10 cellular contexts compared by ENCODE assay signal in genomic region chr7:37440738-37441404, GRCh38. TPM values are rescaled to one million over a fixed set of nuclear protein-coding genes. Genes with fewer than 3 reads are reported as not detected.
DNase-seq lines count a peak whose midpoint lies in the region; ATAC-seq and TF ChIP-seq lines count a peak whose summit lies in the region.
"Had no signal": no experiment of that assay in that cellular context is flagged by ENCODE, and none has a peak within 500 bp of the region (broad histone marks: within the 10 kb centered on the region; RNA-seq: fewer than 3 reads in every experiment).

No MANE protein-coding gene starts in this region.

- peak overlapping the region; percentile 96 for H3K27ac Mint-ChIP-seq in T-helper 1 cell treated with Interleukin-12 subunit alpha and Interleukin-12 subunit beta and Interleukin-4 antibody, amounts not matched to agents 30 μg/mL and 1 μg/mL, for 36 hours

- H3K4me2 ChIP-seq in OCI-LY7 (ENCODE audit: low read length) = no peak overlapping the region

- H3K9me3 ChIP-seq in lower lobe of right lung = no peaks in the 10 kb centered on the region
- H3K9me3 ChIP-seq in OCI-LY7 (ENCODE audit: low read length) = no peaks in the 10 kb centered on the region

- peak; percentile 24 for DNase-seq in activated naive CD4-positive, alpha-beta T cell treated with anti-CD3 and anti-CD28 coated beads, Interleukin-2, amount 50 U/mL, for 16 hours
- DNase-seq in lower lobe of right lung = no peak
- peak; percentile 35 for DNase-seq in stimulated activated naive CD8-positive, alpha-beta T cell treated with anti-CD3 and anti-CD28 coated beads, Interleukin-15, Interleukin-2, amounts not matched to agents 100 U/mL and 50 U/mL, for 24 hours
- no peak for DNase-seq in NCI-H774 (lab: John Stamatoyannopoulos, UW)
- no peak for DNase-seq in OCI-LY7 (ENCODE audit: low spot score)
- DNase-seq in H7 = no peak
- DNase-seq in T-helper 9 cell = no peak
- DNase-seq: NCI-H748 treated with DMSO at 0.1 percent for 48 hours had no signal

- H2AFZ ChIP-seq in OCI-LY7 (ENCODE audit: low read length) = no peak overlapping the region

- no peaks in the 10 kb centered on the region for H3K9me3 Mint-ChIP-seq in T-helper 1 cell treated with Interleukin-12 subunit alpha and Interleukin-12 subunit beta and Interleukin-4 antibody, amounts not matched to agents 30 μg/mL and 1 μg/mL, for 36 hours

- ATAC-seq in lower lobe of right lung = peak; percentile 58 to 67
- peak; percentile 88 for ATAC-seq in stimulated activated naive CD8-positive, alpha-beta T cell treated with anti-CD3 and anti-CD28 coated beads, Interleukin-15, Interleukin-2, amounts not matched to agents 100 U/mL and 50 U/mL, for 24 hours

- H3K4me3 Mint-ChIP-seq in T-helper 1 cell treated with Interleukin-12 subunit alpha and Interleukin-12 subunit beta and Interleukin-4 antibody, amounts not matched to agents 30 μg/mL and 1 μg/mL, for 36 hours = peak overlapping the region; percentile 74

- peaks cover 12% of the 10 kb centered on the region for H3K36me3 Mint-ChIP-seq in T-helper 1 cell treated with Interleukin-12 subunit alpha and Interleukin-12 subunit beta and Interleukin-4 antibody, amounts not matched to agents 30 μg/mL and 1 μg/mL, for 36 hours (ENCODE audit: low read depth)

- H3K4me1 ChIP-seq in lower lobe of right lung (peaks cover 66% of the 10 kb centered on the region), OCI-LY7 (ENCODE audit: insufficient read depth, low read length, poor library complexity, severe bottlenecking) (no peaks in the 10 kb centered on the region)

- no TSS peak for BruUV-seq in OCI-LY7 (replicated peaks; lab: Mats Ljungman, UMichigan)

- H3K9me2 ChIP-seq in OCI-LY7 (ENCODE audit: insufficient read depth, low read length) = no peaks in the 10 kb centered on the region; the same call in 1 of the 2 replicates

- H3K79me2 ChIP-seq in OCI-LY7 (ENCODE audit: insufficient read depth, low read depth, low read length) = no peaks in the 10 kb centered on the region

- peaks cover 51% of the 10 kb centered on the region for H3K4me1 Mint-ChIP-seq in T-helper 1 cell treated with Interleukin-12 subunit alpha and Interleukin-12 subunit beta and Interleukin-4 antibody, amounts not matched to agents 30 μg/mL and 1 μg/mL, for 36 hours (ENCODE audit: low read depth)

- H3K27me3 Mint-ChIP-seq in T-helper 1 cell treated with Interleukin-12 subunit alpha and Interleukin-12 subunit beta and Interleukin-4 antibody, amounts not matched to agents 30 μg/mL and 1 μg/mL, for 36 hours (ENCODE audit: low read depth) = no peaks in the 10 kb centered on the region

- H3K27me3 ChIP-seq in lower lobe of right lung (ENCODE audit: low read depth) (no peaks in the 10 kb centered on the region), H7 (ENCODE audit: control insufficient read depth, insufficient read depth, low read length) (no peaks in the 10 kb centered on the region)

- no peak for TF ChIP-seq CTCF in lower lobe of right lung (IDR thresholded peaks at IDR 0.05)
- no peak for TF ChIP-seq CTCF in OCI-LY7 (conservative IDR thresholded peaks at IDR 0.05; ENCODE audit: low read length)

- POLR2A ChIA-PET in OCI-LY7 (lab: Charles Lee) = interaction anchor here (0.7 to 1.1 kb wide), 2 partner anchors 26 to 54 kb away, joined by 3 to 5 read pairs; no protein-coding TSS in a partner anchor

- H3K36me3 ChIP-seq in lower lobe of right lung (no peaks in the 10 kb centered on the region), OCI-LY7 (ENCODE audit: insufficient read depth, low read length) (no peaks in the 10 kb centered on the region), H7 (replicated peaks; ENCODE audit: control insufficient read depth, insufficient read depth, low read length) (no peaks in the 10 kb centered on the region)

- H4K20me1 ChIP-seq in OCI-LY7 (ENCODE audit: insufficient read depth, low read length) = no peaks in the 10 kb centered on the region

- H3K4me3 ChIP-seq in lower lobe of right lung (no peak overlapping the region), OCI-LY7 (ENCODE audit: low read depth, low read length, poor library complexity, severe bottlenecking) (no peak overlapping the region), H7 (ENCODE audit: insufficient read depth, low read depth, low read length) (no peak overlapping the region)

- H3K27ac ChIP-seq in lower lobe of right lung = peak overlapping the region; percentile 83
- no peak overlapping the region for H3K27ac ChIP-seq in OCI-LY7 (ENCODE audit: low read depth, low read length, poor library complexity, severe bottlenecking)
- H3K27ac ChIP-seq: epithelial cell of prostate had no signal

- CTCF ChIA-PET in OCI-LY7 (lab: Charles Lee; ENCODE audit: unreplicated experiment) = no interaction called here

- intact Hi-C loops in lower lobe of right lung (cut with DNase I) = no loop called here
- intact Hi-C loops in OCI-LY7 (cut with micrococcal nuclease; ENCODE audit: unreplicated experiment) = no loop called here

RNA-seq across cellular contexts. Expression of gene ELMO1, which starts 7.8 kb away (rescaled TPM):
- total RNA-seq in lower lobe of right lung (60.1 TPM), OCI-LY7 (2022) (101 and 110 TPM in 2 replicates)
- 102 and 103 TPM in 2 replicates for total RNA-seq in OCI-LY7 (2014; rRNA removed; shearing (Covaris generic))
- total RNA-seq in H7 (2014; rRNA removed; shearing (Covaris generic)) = 8.0 and 8.7 TPM in 2 replicates

Comparison
In these comparisons a context has a peak if more than half of its experiments do, and no peak if none do; other contexts are left out.
1. DNase-seq: peak in activated naive CD4-positive, alpha-beta T cell treated with anti-CD3 and anti-CD28 coated beads, Interleukin-2, amount 50 U/mL, for 16 hours (single experiment) and stimulated activated naive CD8-positive, alpha-beta T cell treated with anti-CD3 and anti-CD28 coated beads, Interleukin-15, Interleukin-2, amounts not matched to agents 100 U/mL and 50 U/mL, for 24 hours (single experiment); none in lower lobe of right lung (single experiment), NCI-H774 (single experiment), OCI-LY7 (single experiment), H7 (single experiment) and T-helper 9 cell (single experiment).